1 cellular context compared by ENCODE assay signal in the genomic region with DNA sequence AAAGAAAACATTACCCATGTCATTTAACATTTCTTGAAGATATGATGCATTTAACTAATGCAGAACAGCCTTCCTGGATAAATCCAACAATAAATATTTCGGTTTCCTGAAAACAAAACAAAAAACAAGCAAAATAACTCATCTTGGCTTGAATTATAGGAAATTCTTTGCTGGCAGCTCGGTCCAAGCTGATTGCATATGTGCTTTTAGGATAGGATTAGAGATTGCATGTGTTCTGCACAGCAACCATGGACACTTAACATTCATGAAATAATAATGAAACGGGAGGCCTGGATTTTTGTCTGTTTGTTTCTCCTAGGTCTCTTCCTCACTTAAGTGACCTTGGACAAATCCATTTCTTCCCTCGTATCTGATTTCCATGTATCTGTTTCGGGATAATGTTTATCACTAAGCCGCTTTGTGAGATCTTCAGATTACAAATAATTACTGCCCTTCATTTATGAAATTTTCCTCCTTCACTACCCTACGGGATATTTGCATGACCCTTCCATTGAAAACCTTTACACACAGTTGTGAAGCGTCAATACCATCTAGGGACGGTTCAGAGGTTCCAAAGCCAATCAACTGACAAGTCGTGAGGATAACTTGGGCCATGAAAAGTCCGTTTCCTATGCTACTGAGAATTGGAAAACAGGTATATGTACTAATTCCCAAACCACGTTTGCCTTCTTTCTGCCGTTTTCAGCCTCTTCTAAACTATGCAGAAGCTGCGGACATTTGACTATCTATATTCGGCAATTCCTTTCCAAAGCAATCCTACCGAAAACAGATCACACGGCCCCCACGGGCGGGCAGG.
TF ChIP-seq lines count a peak whose summit lies in the region.

No MANE protein-coding gene starts in this region.

TF ChIP-seq in GM12878, 131 proteins besides CTCF, POLR2A, EP300 and RAD21 (continued from another document):
- TF ChIP-seq, protein P1, sequence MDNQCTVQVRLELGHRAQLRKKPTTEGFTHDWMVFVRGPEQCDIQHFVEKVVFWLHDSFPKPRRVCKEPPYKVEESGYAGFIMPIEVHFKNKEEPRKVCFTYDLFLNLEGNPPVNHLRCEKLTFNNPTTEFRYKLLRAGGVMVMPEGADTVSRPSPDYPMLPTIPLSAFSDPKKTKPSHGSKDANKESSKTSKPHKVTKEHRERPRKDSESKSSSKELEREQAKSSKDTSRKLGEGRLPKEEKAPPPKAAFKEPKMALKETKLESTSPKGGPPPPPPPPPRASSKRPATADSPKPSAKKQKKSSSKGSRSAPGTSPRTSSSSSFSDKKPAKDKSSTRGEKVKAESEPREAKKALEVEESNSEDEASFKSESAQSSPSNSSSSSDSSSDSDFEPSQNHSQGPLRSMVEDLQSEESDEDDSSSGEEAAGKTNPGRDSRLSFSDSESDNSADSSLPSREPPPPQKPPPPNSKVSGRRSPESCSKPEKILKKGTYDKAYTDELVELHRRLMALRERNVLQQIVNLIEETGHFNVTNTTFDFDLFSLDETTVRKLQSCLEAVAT (IDR thresholded peaks at IDR 0.05), result 0 out of 2 replicates have a peak, but pooled peaks have one; percentile 41
- TF ChIP-seq ETV6 (conservative IDR thresholded peaks at IDR 0.05 in 1 of 2, IDR thresholded peaks at IDR 0.05 in 1 of 2; ENCODE audit: borderline replicate concordance in 1 of 2, low read depth in 1 of 2) (no peak), MTA3 (IDR thresholded peaks at IDR 0.05; ENCODE audit: borderline replicate concordance, low read length) (0 out of 2 replicates have a peak, but pooled peaks have one; percentile 42), SMAD5 (IDR thresholded peaks at IDR 0.05; ENCODE audit: low read depth) (no peak), ZNF384 (IDR thresholded peaks at IDR 0.05; ENCODE audit: borderline replicate concordance, low read depth, low read length) (no peak)
